8 cellular contexts compared by ENCODE assay signal in the genomic region with DNA sequence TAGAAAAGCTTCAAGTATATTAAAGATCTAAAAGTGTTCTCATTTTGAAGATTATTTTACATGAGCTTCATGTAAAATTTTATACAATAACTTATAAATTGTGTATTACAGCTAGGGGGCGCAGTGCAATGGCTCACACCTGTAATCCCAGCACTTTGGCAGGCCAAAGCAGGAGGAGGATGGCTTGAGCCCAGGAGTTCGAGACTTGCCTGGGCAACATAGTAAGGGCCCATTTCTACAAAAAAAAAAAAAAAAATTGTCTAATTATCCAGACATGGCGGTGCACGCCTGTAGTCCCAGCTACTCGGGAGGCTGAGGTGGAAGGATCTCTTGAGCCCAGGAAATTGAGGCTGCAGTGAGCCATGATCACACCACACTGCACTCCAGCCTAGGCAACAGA. TPM values are rescaled to one million over a fixed set of nuclear protein-coding genes. Genes with fewer than 3 reads are reported as not detected.
DNase-seq lines count a peak whose midpoint lies in the region; ATAC-seq lines count a peak whose summit lies in the region.

No MANE protein-coding gene starts in this region.

- no peak overlapping the region for H3K27ac ChIP-seq in trophoblast cell (ENCODE audit: low read depth, low read length)

- no peak overlapping the region for H2BK5ac ChIP-seq in trophoblast cell (ENCODE audit: low read depth, low read length, poor library complexity)

- H3K4me1 ChIP-seq in trophoblast cell (ENCODE audit: control insufficient read depth in 1 of 2, insufficient read depth in 2 of 2, low read length in 2 of 2), result no peaks in the 10 kb centered on the region

- ATAC-seq in esophagus mucosa, result peak; percentile 46
- no peak for ATAC-seq in HG03571 (IDR thresholded peaks at IDR 0.05; ENCODE audit: unreplicated experiment)
- ATAC-seq in GM19397 (IDR thresholded peaks at IDR 0.05; ENCODE audit: unreplicated experiment), result no peak
- no peak for ATAC-seq in GM21529 (IDR thresholded peaks at IDR 0.05; ENCODE audit: unreplicated experiment)

- H2AFZ ChIP-seq in trophoblast cell (ENCODE audit: insufficient read depth, low read length, poor library complexity), result no peak overlapping the region

- H3K36me3 ChIP-seq in trophoblast cell (ENCODE audit: control insufficient read depth in 1 of 2, insufficient read depth in 2 of 2, low read length in 2 of 2), result peaks cover 6 to 10% of the 10 kb centered on the region in 2 experiments

- no peaks in the 10 kb centered on the region for H3K9me3 ChIP-seq in trophoblast cell (ENCODE audit: insufficient read depth, low read depth, low read length)

- H3K9ac ChIP-seq in trophoblast cell (ENCODE audit: low read length), result no peak overlapping the region

- H3K4me2 ChIP-seq in trophoblast cell (ENCODE audit: low read length), result no peak overlapping the region

- H2AK5ac ChIP-seq in trophoblast cell (ENCODE audit: low read length), result no peak overlapping the region

- no peaks in the 10 kb centered on the region for H3K79me1 ChIP-seq in trophoblast cell (ENCODE audit: low read length)

- no CpG with 5 or more reads among the region's 5 CpGs for WGBS in trophoblast cell (ENCODE audit: extremely low coverage, insufficient coverage, insufficient read length)

- DNase-seq in EL (peak; percentile 41), HT1080 (ENCODE audit: low read depth) (peak; percentile 25), trophoblast cell (peak; percentile 13 to 71)
- DNase-seq in activated CD4-positive, CD25-positive, alpha-beta regulatory T cell treated with anti-CD3 and anti-CD28 coated beads, Interleukin-2, amount 50 U/mL, for 72 hours, result peak; percentile 43

- H3K27me3 ChIP-seq in trophoblast cell (ENCODE audit: insufficient read depth, low read length), result no peaks in the 10 kb centered on the region

- H4K12ac ChIP-seq in trophoblast cell (ENCODE audit: low read depth, low read length), result no peak overlapping the region

- no peak overlapping the region for H3K4me3 ChIP-seq in trophoblast cell (ENCODE audit: low read depth, low read length)

- no peak overlapping the region for H3K4ac ChIP-seq in trophoblast cell (ENCODE audit: low read depth, low read length)

- no peak overlapping the region for H4K91ac ChIP-seq in trophoblast cell (ENCODE audit: low read depth, low read length)

- H4K8ac ChIP-seq in trophoblast cell (ENCODE audit: low read depth, low read length), result no peak overlapping the region

- H3K14ac ChIP-seq in trophoblast cell (ENCODE audit: low read length), result no peak overlapping the region

- H3K23ac ChIP-seq in trophoblast cell (ENCODE audit: low read length), result no peak overlapping the region

- H3K18ac ChIP-seq in trophoblast cell (ENCODE audit: low read length), result no peak overlapping the region

- H3K79me2 ChIP-seq in trophoblast cell (ENCODE audit: control insufficient read depth, insufficient read depth, low read length, poor library complexity), result no peaks in the 10 kb centered on the region

- no peak overlapping the region for H2BK120ac ChIP-seq in trophoblast cell (ENCODE audit: insufficient read depth, low read length, poor library complexity)

- H2BK12ac ChIP-seq in trophoblast cell (ENCODE audit: low read length), result no peak overlapping the region

RNA-seq across cellular contexts. Expression of a gene that starts 16.6 kb away (rescaled TPM):
- 19.0 and 21.2 TPM in 2 replicates for total RNA-seq in HT1080 (2014; rRNA removed; shearing (Covaris generic))
- 18.1 and 20.8 TPM in 2 replicates for polyA plus RNA-seq in HT1080 (2015; cell fraction: cytosol; rRNA removed)
- 16.6 and 19.2 TPM in 2 replicates for polyA plus RNA-seq in HT1080 (2015; cell fraction: nucleus; rRNA removed)
- total RNA-seq in esophagus mucosa, result 15.2 TPM
- 14.6 TPM in 2 replicates for polyA plus RNA-seq in trophoblast cell (2013)
